ENCODE assay signal across 8 cellular contexts in the genomic region with DNA sequence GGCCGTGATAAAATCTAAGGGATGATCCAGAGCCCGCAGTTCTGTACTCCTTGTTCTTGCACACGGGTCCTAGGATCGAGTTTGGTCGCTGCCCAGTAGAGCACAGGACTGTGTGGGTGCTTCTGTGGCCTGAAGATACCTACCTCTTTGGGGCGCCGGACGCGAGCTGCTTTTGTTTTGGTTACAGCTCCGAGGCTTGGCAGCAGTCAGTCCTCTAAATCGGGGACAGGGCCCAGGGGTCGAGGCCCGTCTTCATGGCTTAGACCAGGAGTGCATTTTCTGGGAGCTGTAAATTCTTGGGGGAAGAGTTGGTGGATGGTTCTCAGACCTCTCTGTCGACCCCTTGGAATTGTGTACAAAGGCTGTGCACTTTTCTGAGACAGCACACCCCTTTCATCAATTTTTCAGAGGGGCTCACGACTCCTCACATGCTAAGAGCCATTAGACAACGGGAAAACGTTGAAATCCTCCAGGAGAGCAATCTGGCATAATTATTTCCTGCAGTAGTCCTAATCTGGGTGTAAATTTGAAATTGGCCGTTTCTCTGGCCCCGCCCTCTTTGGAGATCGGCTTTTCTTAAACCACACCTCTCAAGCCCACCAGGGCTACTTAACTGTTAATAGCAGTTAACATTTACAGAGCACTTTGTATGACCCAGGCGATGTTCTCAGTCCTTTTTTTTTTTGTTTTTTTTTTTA. TPM values are rescaled to one million over a fixed set of nuclear protein-coding genes. Genes with fewer than 3 reads are reported as not detected.
DNase-seq lines count a peak whose midpoint lies in the region; ATAC-seq and TF ChIP-seq lines count a peak whose summit lies in the region.

No MANE protein-coding gene starts in this region.

- DNase-seq in Caco-2 (peak in 1 of 2 experiments; percentile 15), HuH-7 (ENCODE audit: low spot score) (peak; percentile 39), MCF 10A (ENCODE audit: unreplicated experiment) (peak; percentile 26), spleen (peak; percentile 90), SKM-1 (lab: John Stamatoyannopoulos, UW; ENCODE audit: unreplicated experiment) (no peak)
- no peak for DNase-seq in T-helper 2 cell treated with Interferon-gamma antibody and Interleukin-4, amounts not matched to agents 5 μg/mL and 100 μg/mL, for 36 hours (ENCODE audit: low spot score)

- TF ChIP-seq CTCF in Caco-2 (IDR thresholded peaks at IDR 0.05; ENCODE audit: insufficient read depth in 1 of 2, low read depth in 1 of 2, low read length in 1 of 2, severe bottlenecking in 1 of 2, unreplicated experiment in 1 of 2): no peak
- no peak for TF ChIP-seq CTCF in MCF 10A (IDR thresholded peaks at IDR 0.05; ENCODE audit: unreplicated experiment)
- TF ChIP-seq CTCF in spleen (IDR thresholded peaks at IDR 0.05 in 8 of 11, conservative IDR thresholded peaks at IDR 0.05 in 3 of 11): no peak

- H3K27ac Mint-ChIP-seq in Caco-2 (ENCODE audit: unreplicated experiment) (no peak overlapping the region), MCF 10A (ENCODE audit: low read depth, unreplicated experiment) (peak overlapping the region; percentile 84)
- peak overlapping the region; percentile 94 for H3K27ac Mint-ChIP-seq in T-helper 2 cell treated with Interferon-gamma antibody and Interleukin-4, amounts not matched to agents 5 μg/mL and 100 μg/mL, for 36 hours

- ATAC-seq in GM21447 (IDR thresholded peaks at IDR 0.05; ENCODE audit: unreplicated experiment): peak; percentile 19

- POLR2A ChIA-PET in Caco-2 (lab: Charles Lee) (interaction anchor here (1.3 kb wide), 1 partner anchor 39 kb away, joined by 8 read pairs; a partner anchor contains a TSS), MCF 10A (lab: Yijun Ruan, JAX) (interaction anchor here (0.6 to 3.4 kb wide), 13 partner anchors 9 to 164 kb away, joined by 3 to 50 read pairs (median 3); a partner anchor contains a TSS)

- H3K9me3 ChIP-seq in Caco-2 (no peaks in the 10 kb centered on the region), iPS-18c (ENCODE audit: control insufficient read depth, insufficient read depth, low read length) (no peaks in the 10 kb centered on the region), spleen (no peaks in the 10 kb centered on the region)

- H3K36me3 Mint-ChIP-seq in Caco-2 (ENCODE audit: insufficient read depth, unreplicated experiment) (no peaks in the 10 kb centered on the region), MCF 10A (ENCODE audit: insufficient read depth, unreplicated experiment) (peaks cover 35% of the 10 kb centered on the region)
- H3K36me3 Mint-ChIP-seq in T-helper 2 cell treated with Interferon-gamma antibody and Interleukin-4, amounts not matched to agents 5 μg/mL and 100 μg/mL, for 36 hours (ENCODE audit: low read depth): peaks cover 21% of the 10 kb centered on the region

- intact Hi-C loops in Caco-2 (cut with micrococcal nuclease; ENCODE audit: unreplicated experiment): loop anchor here (2.0 kb wide), 1 partner anchor 39 kb away; a partner anchor contains a TSS
- intact Hi-C loops in MCF 10A (cut with micrococcal nuclease): loop anchor here (2.0 kb wide), 1 partner anchor 31 kb away; no protein-coding TSS in a partner anchor
- intact Hi-C loops in spleen (cut with DNase I; ENCODE audit: low total_unique reads): no loop called here

- H3K4me3 Mint-ChIP-seq in Caco-2 (ENCODE audit: unreplicated experiment): peak overlapping the region; percentile 96
- H3K4me3 Mint-ChIP-seq in T-helper 2 cell treated with Interferon-gamma antibody and Interleukin-4, amounts not matched to agents 5 μg/mL and 100 μg/mL, for 36 hours: peak overlapping the region; percentile 97
- peak overlapping the region; percentile 97 for H3K4me3 Mint-ChIP-seq in MCF 10A (ENCODE audit: unreplicated experiment)

- no peaks in the 10 kb centered on the region for H3K36me3 ChIP-seq in Caco-2 (ENCODE audit: control insufficient read depth, insufficient read depth, low read length)
- peaks cover 3 to 37% (median 12%) of the 10 kb centered on the region in 6 donors for H3K36me3 ChIP-seq in spleen

- H3K9me3 Mint-ChIP-seq in Caco-2 (ENCODE audit: unreplicated experiment) (no peaks in the 10 kb centered on the region), MCF 10A (ENCODE audit: unreplicated experiment) (no peaks in the 10 kb centered on the region)
- H3K9me3 Mint-ChIP-seq in T-helper 2 cell treated with Interferon-gamma antibody and Interleukin-4, amounts not matched to agents 5 μg/mL and 100 μg/mL, for 36 hours: no peaks in the 10 kb centered on the region

- H3K27me3 Mint-ChIP-seq in Caco-2 (ENCODE audit: insufficient read depth, unreplicated experiment) (no peaks in the 10 kb centered on the region), MCF 10A (ENCODE audit: insufficient read depth, unreplicated experiment) (no peaks in the 10 kb centered on the region)
- no peaks in the 10 kb centered on the region for H3K27me3 Mint-ChIP-seq in T-helper 2 cell treated with Interferon-gamma antibody and Interleukin-4, amounts not matched to agents 5 μg/mL and 100 μg/mL, for 36 hours (ENCODE audit: low read depth)

- CTCF ChIA-PET in Caco-2 (lab: Charles Lee) (interaction anchor here (1.2 kb wide), 1 partner anchor 18 kb away, joined by 9 read pairs; no protein-coding TSS in a partner anchor), MCF 10A (lab: Yijun Ruan, JAX) (interaction anchor here (0.9 to 1.6 kb wide), 4 partner anchors 17 to 54 kb away, joined by 3 to 10 read pairs (median 4); a partner anchor contains a TSS)

- H3K4me1 Mint-ChIP-seq in Caco-2 (ENCODE audit: low read depth, unreplicated experiment) (no peaks in the 10 kb centered on the region), MCF 10A (ENCODE audit: insufficient read depth, unreplicated experiment) (peaks cover 26% of the 10 kb centered on the region)
- peaks cover 35% of the 10 kb centered on the region for H3K4me1 Mint-ChIP-seq in T-helper 2 cell treated with Interferon-gamma antibody and Interleukin-4, amounts not matched to agents 5 μg/mL and 100 μg/mL, for 36 hours (ENCODE audit: low read depth)

- no TSS peak for BruUV-seq in Caco-2 (replicated peaks; lab: Mats Ljungman, UMichigan)
- BruUV-seq in MCF 10A (replicated peaks; lab: Mats Ljungman, UMichigan): no TSS peak

- no peak for TF ChIP-seq POLR2A in spleen (IDR thresholded peaks at IDR 0.05)

- peak overlapping the region; percentile 74 to 92 (median 87) for H3K27ac ChIP-seq in spleen

- no peaks in the 10 kb centered on the region for H3K4me1 ChIP-seq in Caco-2
- peaks cover 12 to 58% (median 44%) of the 10 kb centered on the region in 6 donors for H3K4me1 ChIP-seq in spleen

- peak overlapping the region; percentile 55 for H3K4me3 ChIP-seq in Caco-2 (ENCODE audit: low read depth, low read length)
- H3K4me3 ChIP-seq in iPS-18c (ENCODE audit: insufficient read depth, low read depth, low read length): peak overlapping the region; percentile 96
- peak overlapping the region; percentile 72 to 93 (median 89) for H3K4me3 ChIP-seq in spleen

- H3K27me3 ChIP-seq in Caco-2 (replicated peaks; ENCODE audit: control insufficient read depth, insufficient read depth, low read length) (no peaks in the 10 kb centered on the region), spleen (replicated peaks in 1 of 7) (no peaks in the 10 kb centered on the region)

- WGBS in spleen, 5 donors: 1 to 2% (median 1%) methylated on average over 18 to 21 of the region's 21 CpGs

RNA-seq across cellular contexts. Expression of a gene that starts 0.9 kb away (rescaled TPM):
- total RNA-seq in Caco-2 (2022) (4.3 and 4.5 TPM in 2 replicates), MCF 10A (2022) (11.5 and 14.2 TPM in 2 replicates), spleen (10 to 100 TPM in 3 of 7 donors, 1 to 10 TPM in 4; 8.7 to 18.2 (median 10.0) TPM)
- 1 to 10 TPM in 2 of 3 donors, under 1 TPM in 1; 1.00 to 2.2 (median 1.6) TPM for polyA plus RNA-seq in spleen

RNA-seq across cellular contexts. Expression of a gene that starts 38.8 kb away (rescaled TPM):
- total RNA-seq in Caco-2 (2022) (958 and 971 TPM in 2 replicates), MCF 10A (2022) (1,386 and 1,793 TPM in 2 replicates), spleen (100 to 1,000 TPM; 652 to 978 (median 810) TPM)
- 1,000 to 10,000 TPM; 2,892 to 4,324 (median 3,948) TPM for polyA plus RNA-seq in spleen

RNA-seq across cellular contexts. Expression of a gene that starts 48.4 kb away (rescaled TPM):
- total RNA-seq in Caco-2 (2022) (16.4 and 18.0 TPM in 2 replicates), MCF 10A (2022) (28.9 and 30.0 TPM in 2 replicates), spleen (10 to 100 TPM; 23.2 to 43.7 (median 26.3) TPM)
- 1 to 10 TPM; 7.5 to 10.0 (median 9.0) TPM for polyA plus RNA-seq in spleen

RNA-seq across cellular contexts. Expression of a gene that starts 53.7 kb away (rescaled TPM):
- total RNA-seq in Caco-2 (2022) (4.9 and 5.3 TPM in 2 replicates), MCF 10A (2022) (3.9 and 7.2 TPM in 2 replicates), spleen (10 to 100 TPM; 21.7 to 39.1 (median 27.1) TPM)
- polyA plus RNA-seq in spleen: 10 to 100 TPM in 2 of 3 donors, 1 to 10 TPM in 1; 6.9 to 12.0 (median 11.2) TPM

Comparison
In these comparisons a context has a peak if more than half of its experiments do, and no peak if none do; other contexts are left out.
1. DNase-seq: peak in HuH-7 (single experiment), MCF 10A (single experiment) and spleen (single experiment); none in T-helper 2 cell treated with Interferon-gamma antibody and Interleukin-4, amounts not matched to agents 5 μg/mL and 100 μg/mL, for 36 hours (single experiment) and SKM-1 (single experiment).
2. Peak in every context shown above with its lines, with median percentiles within 50 percentile points of each other: H3K4me3 ChIP-seq and H3K4me3 Mint-ChIP-seq.